Comparison of ENCODE assay signal across 28 cellular contexts in genomic region chr7:17481118-17481517, GRCh38.
"Had no signal": no experiment of that assay in that cellular context is flagged by ENCODE, and none has a peak within 500 bp of the region (broad histone marks: within the 10 kb centered on the region; RNA-seq: fewer than 3 reads in every experiment).

No MANE protein-coding gene starts in this region.

- FAIRE-seq: colon, endometrium, endothelial cell of umbilical vein, frontal cortex had no signal

- H3K4me1 Mint-ChIP-seq: endodermal cell had no signal

- H3K27ac ChIP-seq: colonic mucosa, coronary artery, epithelial cell of prostate, esophagus muscularis mucosa, esophagus squamous epithelium, foreskin keratinocyte, gastrocnemius medialis, gastroesophageal sphincter, heart left ventricle, heart right ventricle had no signal

- H3K36me3 ChIP-seq: colonic mucosa, esophagus muscularis mucosa, esophagus squamous epithelium, gastrocnemius medialis, gastroesophageal sphincter, heart left ventricle, heart right ventricle had no signal

- H3K27me3 Mint-ChIP-seq: dendritic cell treated with granulocyte-macrophage colony-stimulating factor and Interleukin-4, amounts not matched to agents 40 ng/mL and 50 ng/mL, for 4 days; effector memory CD8-positive, alpha-beta T cell had no signal

- H3K4me3 ChIP-seq: colonic mucosa, coronary artery, esophagus muscularis mucosa, esophagus squamous epithelium, gastrocnemius medialis, gastroesophageal sphincter, heart left ventricle, heart right ventricle had no signal

- DNase-seq: colonic mucosa; cortex of kidney; dermis blood vessel endothelial cell; effector CD4-positive, alpha-beta T cell; effector CD8-positive, alpha-beta T cell; effector memory CD4-positive, alpha-beta T cell; effector memory CD8-positive, alpha-beta T cell; endodermal cell; erythroblast; esophagus squamous epithelium; foreskin fibroblast; foreskin keratinocyte; foreskin melanocyte; gastrocnemius medialis; glutamatergic neuron; head of caudate nucleus; heart left ventricle; heart right ventricle had no signal

- H3K27ac Mint-ChIP-seq: dendritic cell treated with granulocyte-macrophage colony-stimulating factor and Interleukin-4, amounts not matched to agents 40 ng/mL and 50 ng/mL, for 4 days; effector memory CD8-positive, alpha-beta T cell; endodermal cell had no signal

- H3K9me3 ChIP-seq: colonic mucosa, esophagus muscularis mucosa, esophagus squamous epithelium, gastrocnemius medialis, gastroesophageal sphincter, heart left ventricle, heart right ventricle had no signal

- H3K27me3 ChIP-seq: colonic mucosa, esophagus muscularis mucosa, esophagus squamous epithelium, foreskin keratinocyte, gastrocnemius medialis, gastroesophageal sphincter, heart left ventricle, heart right ventricle had no signal

- H3K9me3 Mint-ChIP-seq: dendritic cell treated with granulocyte-macrophage colony-stimulating factor and Interleukin-4, amounts not matched to agents 40 ng/mL and 50 ng/mL, for 4 days; effector memory CD8-positive, alpha-beta T cell; endodermal cell had no signal

- ATAC-seq: effector memory CD8-positive, alpha-beta T cell; esophagus mucosa; foreskin keratinocyte; gastrocnemius medialis; gastroesophageal sphincter; heart left ventricle; heart right ventricle had no signal

- H3K4me3 Mint-ChIP-seq: dendritic cell treated with granulocyte-macrophage colony-stimulating factor and Interleukin-4, amounts not matched to agents 40 ng/mL and 50 ng/mL, for 4 days; effector memory CD8-positive, alpha-beta T cell; endodermal cell had no signal

- H3K4me1 ChIP-seq: colonic mucosa, esophagus muscularis mucosa, esophagus squamous epithelium, foreskin keratinocyte, gastrocnemius medialis, gastroesophageal sphincter, heart left ventricle, heart right ventricle had no signal
